Comparison of ENCODE assay signal across 14 cellular contexts in genomic region chr17:79341816-79342215, GRCh38.
DNase-seq lines count a peak whose midpoint lies in the region; ATAC-seq, FAIRE-seq and TF ChIP-seq lines count a peak whose summit lies in the region.
"Had no signal": no experiment of that assay in that cellular context is flagged by ENCODE, and none has a peak within 500 bp of the region (broad histone marks: within the 10 kb centered on the region; RNA-seq: fewer than 3 reads in every experiment).

No MANE protein-coding gene starts in this region.

- H3K4me2 ChIP-seq in MM.1S (ENCODE audit: low read depth, low read length) (peak overlapping the region; percentile 69; the same call in 1 of the 2 replicates), GM12878 (ENCODE audit: control insufficient read depth, insufficient read depth) (no peak overlapping the region; the same call in 1 of the 2 replicates), osteoblast (ENCODE audit: insufficient read depth, low read length) (no peak overlapping the region)
- H3K4me2 ChIP-seq: A549 had no signal

- H3F3A ChIP-seq in MM.1S (ENCODE audit: insufficient read depth, low read length), result peaks cover 18% of the 10 kb centered on the region

- RAD21 ChIA-PET in GM12878 (lab: Charles Lee; ENCODE audit: unreplicated experiment), result no interaction called here

- no peak for ATAC-seq in GM12878
- ATAC-seq in naive thymus-derived CD4-positive, alpha-beta T cell, result no peak
- ATAC-seq: A549, HCT116 had no signal

- H3K27ac ChIP-seq in MM.1S (ENCODE audit: low read length) (peak overlapping the region; percentile 87; the same call in 1 of the 2 replicates), GM12878 (ENCODE audit: control insufficient read depth, insufficient read depth) (peak overlapping the region; percentile 5; the same call in 1 of the 2 replicates), osteoblast (ENCODE audit: low read depth, low read length) (no peak overlapping the region)
- no peak overlapping the region for H3K27ac ChIP-seq in naive thymus-derived CD4-positive, alpha-beta T cell (ENCODE audit: low read depth, low read length)
- H3K27ac ChIP-seq: A549, GM23248 had no signal

- peak overlapping the region; percentile 55; the same call in 1 of the 2 replicates for H2AFZ ChIP-seq in MM.1S (ENCODE audit: low read length)
- H2AFZ ChIP-seq in GM12878 (ENCODE audit: control insufficient read depth, low read depth, low read length), result no peak overlapping the region
- H2AFZ ChIP-seq in osteoblast (ENCODE audit: low read length), result no peak overlapping the region
- H2AFZ ChIP-seq: GM23248 had no signal

- H4K20me1 ChIP-seq in MM.1S (ENCODE audit: insufficient read depth, low read length) (no peaks in the 10 kb centered on the region), GM12878 (ENCODE audit: control insufficient read depth, insufficient read depth) (no peaks in the 10 kb centered on the region), osteoblast (ENCODE audit: insufficient read depth, low read length) (no peaks in the 10 kb centered on the region)

- no peak for TF ChIP-seq EP300 in GM12878 (IDR thresholded peaks at IDR 0.05; ENCODE audit: borderline replicate concordance in 1 of 2, control insufficient read depth in 1 of 2, low read depth in 2 of 2, low read length in 2 of 2)

- in situ Hi-C loops in GM12878 (cut with MboI), result no loop called here

- FAIRE-seq in GM12878 (lab: Jason Lieb, UNC), result no peak
- FAIRE-seq: A549, H54 had no signal

- no peak overlapping the region for H3K9ac ChIP-seq in MM.1S (ENCODE audit: low read length)
- H3K9ac ChIP-seq in GM12878 (ENCODE audit: control insufficient read depth, insufficient read depth, low read length), result no peak overlapping the region
- H3K9ac ChIP-seq: GM23248 had no signal

- H3K36me3 ChIP-seq in MM.1S (replicated peaks; ENCODE audit: insufficient read depth, low read length) (no peaks in the 10 kb centered on the region), GM12878 (ENCODE audit: control insufficient read depth in 2 of 2, insufficient read depth in 2 of 2, low read length in 1 of 2) (no peaks in the 10 kb centered on the region), osteoblast (ENCODE audit: insufficient read depth, low read length) (no peaks in the 10 kb centered on the region)
- no peaks in the 10 kb centered on the region for H3K36me3 ChIP-seq in naive thymus-derived CD4-positive, alpha-beta T cell (ENCODE audit: control insufficient read depth in 2 of 3, insufficient read depth in 3 of 3, low read length in 3 of 3)

- peaks cover 12 to 45% (median 28%) of the 10 kb centered on the region in 5 donors for H3K27me3 Mint-ChIP-seq in naive thymus-derived CD4-positive, alpha-beta T cell

- H3K9me3 Mint-ChIP-seq in naive thymus-derived CD4-positive, alpha-beta T cell, result peaks cover 0 to 14% (median 4%) of the 10 kb centered on the region in 11 donors

- H3K4me3 ChIP-seq in MM.1S (ENCODE audit: low read length), result no peak overlapping the region
- H3K4me3 ChIP-seq in GM12878, result 0 out of 2 replicates have a peak overlapping the region, but pooled peaks have one; percentile 23
- H3K4me3 ChIP-seq in osteoblast (ENCODE audit: insufficient read depth, low read length), result no peak overlapping the region
- no peak overlapping the region for H3K4me3 ChIP-seq in naive thymus-derived CD4-positive, alpha-beta T cell (ENCODE audit: low read length)
- H3K4me3 ChIP-seq: A549, GM23248 had no signal

- SMC1A ChIA-PET in GM12878 (lab: Charles Lee; ENCODE audit: uncharacterized antibody, unreplicated experiment), result no interaction called here

- intact Hi-C loops in GM12878 (cut with micrococcal nuclease; ENCODE audit: unreplicated experiment), result no loop called here
- intact Hi-C loops in naive thymus-derived CD4-positive, alpha-beta T cell (cut with micrococcal nuclease), result loop anchor here in 1 of 2 donors (10.0 kb wide), 1 partner anchor 57 kb away; no protein-coding TSS in a partner anchor

- no TSS peak for BruUV-seq in GM12878 (replicated peaks; lab: Mats Ljungman, UMichigan)

- H3K4me1 ChIP-seq in MM.1S (ENCODE audit: low read length) (peaks cover 33% of the 10 kb centered on the region), GM12878 (ENCODE audit: control insufficient read depth, insufficient read depth, low read length) (peaks cover 33% of the 10 kb centered on the region), osteoblast (ENCODE audit: insufficient read depth, low read length) (no peaks in the 10 kb centered on the region)
- H3K4me1 ChIP-seq in naive thymus-derived CD4-positive, alpha-beta T cell (ENCODE audit: control insufficient read depth in 2 of 2, insufficient read depth in 2 of 2, low read length in 2 of 2), result no peaks in the 10 kb centered on the region
- H3K4me1 ChIP-seq: Caco-2 had no signal

- H3K4me1 Mint-ChIP-seq in naive thymus-derived CD4-positive, alpha-beta T cell, result no peaks in the 10 kb centered on the region
- H3K4me1 Mint-ChIP-seq: CD8-positive, alpha-beta memory T cell had no signal

- CTCF ChIA-PET in GM12878 (lab: Yijun Ruan, JAX), result interaction anchor here (1.4 kb wide), 1 partner anchor 50 kb away, joined by 3 read pairs; no protein-coding TSS in a partner anchor
- CTCF ChIA-PET in naive thymus-derived CD4-positive, alpha-beta T cell (lab: Charles Lee), result no interaction called here

- WGBS in GM12878 (ENCODE audit: insufficient coverage, insufficient replicate concordance, low lambda C conversion rate, missing lambda C conversion rate), result 70% methylated on average over 8 of the region's 8 CpGs

- TF ChIP-seq RAD21 in GM12878 (IDR thresholded peaks at IDR 0.05; ENCODE audit: insufficient read depth, low read depth, low read length), result no peak

- no peaks in the 10 kb centered on the region for H3K79me2 ChIP-seq in MM.1S (ENCODE audit: low read length)
- no peaks in the 10 kb centered on the region for H3K79me2 ChIP-seq in GM12878 (ENCODE audit: control insufficient read depth, insufficient read depth, low read length)
- H3K79me2 ChIP-seq in osteoblast (ENCODE audit: insufficient read depth, low read length), result no peaks in the 10 kb centered on the region

- H3K9me3 ChIP-seq in MM.1S (replicated peaks; ENCODE audit: insufficient read depth, low read length) (no peaks in the 10 kb centered on the region), GM12878 (replicated peaks; ENCODE audit: control insufficient read depth, insufficient read depth, low read length) (no peaks in the 10 kb centered on the region; the same call in 1 of the 3 replicates), osteoblast (ENCODE audit: low read depth, low read length) (no peaks in the 10 kb centered on the region)
- H3K9me3 ChIP-seq in naive thymus-derived CD4-positive, alpha-beta T cell (ENCODE audit: control insufficient read depth in 2 of 3, low read length in 3 of 3), result no peaks in the 10 kb centered on the region
- H3K9me3 ChIP-seq: A549, Caco-2 had no signal

- H3K27me3 ChIP-seq in MM.1S (replicated peaks; ENCODE audit: insufficient read depth, low read length) (peaks cover 7% of the 10 kb centered on the region; the same call in 1 of the 2 replicates), GM12878 (replicated peaks in 1 of 2; ENCODE audit: control insufficient read depth in 2 of 2, insufficient read depth in 2 of 2, low read length in 1 of 2) (no peaks in the 10 kb centered on the region), osteoblast (ENCODE audit: insufficient read depth, low read length) (no peaks in the 10 kb centered on the region)
- H3K27me3 ChIP-seq in naive thymus-derived CD4-positive, alpha-beta T cell (ENCODE audit: control insufficient read depth in 2 of 2, insufficient read depth in 2 of 2, low read length in 2 of 2), result no peaks in the 10 kb centered on the region

- H3K4me3 Mint-ChIP-seq in naive thymus-derived CD4-positive, alpha-beta T cell, result no peak overlapping the region
- H3K4me3 Mint-ChIP-seq: CD8-positive, alpha-beta memory T cell had no signal

- POLR2A ChIA-PET in GM12878 (lab: Charles Lee), result no interaction called here
- POLR2A ChIA-PET in naive thymus-derived CD4-positive, alpha-beta T cell (lab: Charles Lee), result no interaction called here

- peaks cover 0 to 4% (median 0%) of the 10 kb centered on the region in 5 donors for H3K36me3 Mint-ChIP-seq in naive thymus-derived CD4-positive, alpha-beta T cell
- H3K36me3 Mint-ChIP-seq: CD8-positive, alpha-beta memory T cell had no signal

- TF ChIP-seq CTCF in MM.1S (IDR thresholded peaks at IDR 0.05; ENCODE audit: low read length), result no peak
- TF ChIP-seq CTCF in GM12878 (IDR thresholded peaks at IDR 0.05 in 2 of 3, conservative IDR thresholded peaks at IDR 0.05 in 1 of 3; ENCODE audit: control insufficient read depth in 2 of 3, extremely low read depth in 1 of 3, insufficient read depth in 1 of 3, low read depth in 3 of 3, low read length in 3 of 3), result no peak
- no peak for TF ChIP-seq CTCF in osteoblast (IDR thresholded peaks at IDR 0.05; ENCODE audit: extremely low read depth, low read depth, low read length)
- TF ChIP-seq CTCF in GM10266 (IDR thresholded peaks at IDR 0.05; ENCODE audit: control insufficient read depth, insufficient read depth, low read depth, missing control alignments), result no peak

- DNase-seq in MM.1S (no peak), GM12878 (ENCODE audit: low read depth, low spot score) (no peak), osteoblast (ENCODE audit: insufficient read length, low spot score, missing footprints) (peak; percentile 15), GM10266 (ENCODE audit: extremely low spot score) (no peak)
- DNase-seq in NK-92 treated with Interleukin-12 subunit alpha and Interleukin-12 subunit beta, amount 100 ng/mL, for 24 hours (lab: John Stamatoyannopoulos, UW), result no peak
- no peak for DNase-seq in naive thymus-derived CD4-positive, alpha-beta T cell
- DNase-seq: Caco-2; CD8-positive, alpha-beta memory T cell; DND-41; GF-D8; GM23248 had no signal

- no peak overlapping the region for H3K27ac Mint-ChIP-seq in naive thymus-derived CD4-positive, alpha-beta T cell
- H3K27ac Mint-ChIP-seq: CD8-positive, alpha-beta memory T cell had no signal

- no peaks in the 10 kb centered on the region for H3K9me2 ChIP-seq in MM.1S (replicated peaks; ENCODE audit: insufficient read depth, low read length)

- TF ChIP-seq POLR2A in GM12878 (IDR thresholded peaks at IDR 0.05; ENCODE audit: low read depth, low read length), result no peak

TF ChIP-seq in GM12878, 131 proteins besides CTCF, POLR2A, EP300 and RAD21:
- no peak for TF ChIP-seq FOXK2 (IDR thresholded peaks at IDR 0.05)
- TF ChIP-seq POLR2AphosphoS5 (IDR thresholded peaks at IDR 0.05; ENCODE audit: low read length), result no peak
- TF ChIP-seq FOXM1 (IDR thresholded peaks at IDR 0.05; ENCODE audit: low read depth, low read length), result no peak
- no peak for TF ChIP-seq BCL3 (IDR thresholded peaks at IDR 0.05; ENCODE audit: borderline replicate concordance, insufficient read depth, low read depth, low read length, poor library complexity, severe bottlenecking)
TF ChIP-seq in GM12878: peak in this region for 0.

Comparison
In these comparisons a context has a peak if more than half of its experiments do, and no peak if none do; other contexts are left out.
1. H3K27ac ChIP-seq: peak in MM.1S (single experiment) and GM12878 (single experiment); none in osteoblast (single experiment) and naive thymus-derived CD4-positive, alpha-beta T cell (single experiment).